In the genomic region with DNA sequence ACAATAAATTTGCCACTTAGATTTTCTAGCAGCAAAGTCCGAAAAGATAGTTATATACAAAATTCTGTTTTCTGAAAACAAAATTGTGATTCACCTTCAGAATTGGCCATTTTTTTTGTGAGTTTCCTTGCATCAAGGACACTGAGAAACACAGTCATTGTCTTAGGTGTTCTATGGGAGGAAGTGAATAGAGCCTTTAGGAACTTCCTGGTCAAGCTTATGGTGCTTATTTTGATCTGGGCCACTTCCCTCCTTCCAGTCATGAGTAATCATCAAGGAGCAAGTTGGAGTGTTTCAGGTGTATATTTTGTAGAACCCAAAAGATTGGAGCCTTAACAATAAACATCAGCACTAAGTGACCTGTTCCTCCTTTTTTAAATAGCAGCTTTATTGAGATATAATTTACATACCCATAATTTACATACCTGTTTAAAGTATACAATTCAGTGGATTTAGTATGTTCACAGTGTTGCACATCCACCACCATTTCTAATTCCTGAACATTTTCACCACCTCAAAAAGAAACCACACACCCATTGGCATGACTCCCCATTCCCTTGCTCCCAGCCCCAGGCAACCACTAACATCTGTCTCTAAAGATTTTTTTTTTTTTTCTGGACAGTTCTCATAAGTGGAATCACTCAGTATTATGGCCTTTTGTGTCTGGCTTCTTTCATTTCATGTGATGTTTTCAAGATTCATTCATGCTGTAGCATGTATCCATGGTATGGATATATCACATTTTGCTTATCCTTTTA, we compare ENCODE assay signal across 28 cellular contexts. TPM values are rescaled to one million over a fixed set of nuclear protein-coding genes. Genes with fewer than 3 reads are reported as not detected.
"Had no signal": no experiment of that assay in that cellular context is flagged by ENCODE, and none has a peak within 500 bp of the region (broad histone marks: within the 10 kb centered on the region; RNA-seq: fewer than 3 reads in every experiment).

No MANE protein-coding gene starts in this region.

- H3K27ac Mint-ChIP-seq: activated naive CD4-positive, alpha-beta T cell treated with anti-CD3 and anti-CD28 coated beads for 36 hours; activated naive CD8-positive, alpha-beta T cell treated with anti-CD3 and anti-CD28 coated beads, Interleukin-2, amount 10 ng/mL, durations not matched to agents 7 days and 5 days; nephron progenitor cell; stimulated activated naive B cell treated with anti-CD40 and anti-IgM and Interleukin-4, amounts not matched to agents 10 μg/mL and 1 μg/mL and 100 μg/mL, for 72 hours had no signal

- H3K9me3 Mint-ChIP-seq: activated naive CD4-positive, alpha-beta T cell treated with anti-CD3 and anti-CD28 coated beads for 36 hours; activated naive CD8-positive, alpha-beta T cell treated with anti-CD3 and anti-CD28 coated beads, Interleukin-2, amount 10 ng/mL, durations not matched to agents 7 days and 5 days; activated T-cell treated with anti-CD3 and anti-CD28 coated beads, Interleukin-2, amount 50 U/mL, for 4 hours; nephron progenitor cell; stimulated activated naive B cell treated with anti-CD40 and anti-IgM and Interleukin-4, amounts not matched to agents 10 μg/mL and 1 μg/mL and 100 μg/mL, for 72 hours had no signal

- DNase-seq: activated CD4-positive, alpha-beta T cell treated with anti-CD3 and anti-CD28 coated beads for 1 hour; activated effector memory CD4-positive, alpha-beta T cell treated with Interleukin-2 at 50 U/mL for 16 hours; activated naive CD4-positive, alpha-beta T cell treated with anti-CD3 and anti-CD28 coated beads for 36 hours; activated naive CD8-positive, alpha-beta T cell treated with anti-CD3 and anti-CD28 coated beads, Interleukin-2, amount 10 ng/mL, durations not matched to agents 7 days and 5 days; activated T-cell treated with anti-CD3 and anti-CD28 coated beads, Interleukin-2, amount 50 U/mL, for 4 hours; amniotic stem cell; cortex of kidney; heart left ventricle; left colon; mesenchymal stem cell; nephron progenitor cell; right cardiac atrium; stimulated activated CD4-positive, alpha-beta T cell treated with anti-CD3 and anti-CD28 coated beads, Interleukin-15, amount 100 ng/mL, for 24 hours; stimulated activated naive B cell treated with anti-CD40 and anti-IgM and Interleukin-4, amounts not matched to agents 10 μg/mL and 1 μg/mL and 100 μg/mL, for 72 hours; T-helper 1 cell; T-helper 9 cell; trophoblast cell had no signal

- FAIRE-seq: endometrium, islet of Langerhans had no signal

- H3K27me3 Mint-ChIP-seq: activated naive CD8-positive, alpha-beta T cell treated with anti-CD3 and anti-CD28 coated beads, Interleukin-2, amount 10 ng/mL, durations not matched to agents 7 days and 5 days; stimulated activated naive B cell treated with anti-CD40 and anti-IgM and Interleukin-4, amounts not matched to agents 10 μg/mL and 1 μg/mL and 100 μg/mL, for 72 hours had no signal

- H3K79me2 ChIP-seq: parathyroid adenoma had no signal

- H3K27me3 ChIP-seq: cardiac muscle cell, gastroesophageal sphincter, heart left ventricle, vagina had no signal

- H3K4me1 ChIP-seq: gastroesophageal sphincter, parathyroid adenoma, vagina had no signal

- H3K4me2 ChIP-seq: smooth muscle cell had no signal

- H3K9ac ChIP-seq: parathyroid adenoma had no signal

- H3K4me3 ChIP-seq: cardiac muscle cell, gastroesophageal sphincter, heart left ventricle, smooth muscle cell, vagina had no signal

- H3K4me1 Mint-ChIP-seq: activated naive CD8-positive, alpha-beta T cell treated with anti-CD3 and anti-CD28 coated beads, Interleukin-2, amount 10 ng/mL, durations not matched to agents 7 days and 5 days; nephron progenitor cell; stimulated activated naive B cell treated with anti-CD40 and anti-IgM and Interleukin-4, amounts not matched to agents 10 μg/mL and 1 μg/mL and 100 μg/mL, for 72 hours had no signal

- H3K27ac ChIP-seq: cardiac muscle cell, gastroesophageal sphincter, parathyroid adenoma, vagina had no signal

- H3K9me3 ChIP-seq: gastroesophageal sphincter, heart left ventricle, vagina had no signal

- ATAC-seq: activated T-cell treated with anti-CD3 and anti-CD28 coated beads, Interleukin-2, amount 50 U/mL, for 4 hours; gastroesophageal sphincter; heart left ventricle; left colon; right cardiac atrium; stimulated activated naive B cell treated with anti-CD40 and anti-IgM and Interleukin-4, amounts not matched to agents 10 μg/mL and 1 μg/mL and 100 μg/mL, for 72 hours had no signal

- H2AFZ ChIP-seq: parathyroid adenoma had no signal

- H3K4me3 Mint-ChIP-seq: activated naive CD4-positive, alpha-beta T cell treated with anti-CD3 and anti-CD28 coated beads for 36 hours; activated naive CD8-positive, alpha-beta T cell treated with anti-CD3 and anti-CD28 coated beads, Interleukin-2, amount 10 ng/mL, durations not matched to agents 7 days and 5 days; activated T-cell treated with anti-CD3 and anti-CD28 coated beads, Interleukin-2, amount 50 U/mL, for 4 hours; nephron progenitor cell; stimulated activated naive B cell treated with anti-CD40 and anti-IgM and Interleukin-4, amounts not matched to agents 10 μg/mL and 1 μg/mL and 100 μg/mL, for 72 hours had no signal

RNA-seq across cellular contexts. Expression of a gene that starts 17.6 kb away (rescaled TPM):
- total RNA-seq: activated T-cell treated with anti-CD3 and anti-CD28 coated beads, Interleukin-2, amount 50 U/mL, for 4 hours; mononuclear cell had no signal
- polyA plus RNA-seq: smooth muscle cell had no signal

RNA-seq across cellular contexts. Expression of a gene that starts 36.1 kb away (rescaled TPM):
- total RNA-seq: activated CD8-positive, alpha-beta memory T cell treated with anti-CD3 and anti-CD28 coated beads for 36 hours; activated naive CD4-positive, alpha-beta T cell treated with anti-CD3 and anti-CD28 coated beads for 36 hours; activated T-cell treated with anti-CD3 and anti-CD28 coated beads, Interleukin-2, amount 50 U/mL, for 4 hours; mononuclear cell; smooth muscle cell; vagina had no signal
- polyA plus RNA-seq: smooth muscle cell had no signal

RNA-seq across cellular contexts. Expression of a gene that starts 58.7 kb away (rescaled TPM):
- total RNA-seq: activated CD8-positive, alpha-beta memory T cell treated with anti-CD3 and anti-CD28 coated beads for 36 hours; activated naive CD4-positive, alpha-beta T cell treated with anti-CD3 and anti-CD28 coated beads for 36 hours; cerebellum; gastroesophageal sphincter; heart left ventricle; left colon; right cardiac atrium; smooth muscle cell; vagina had no signal
- polyA plus RNA-seq: esophagus, heart left ventricle, right cardiac atrium, smooth muscle cell had no signal
